8 cellular contexts compared by ENCODE assay signal in the genomic region with DNA sequence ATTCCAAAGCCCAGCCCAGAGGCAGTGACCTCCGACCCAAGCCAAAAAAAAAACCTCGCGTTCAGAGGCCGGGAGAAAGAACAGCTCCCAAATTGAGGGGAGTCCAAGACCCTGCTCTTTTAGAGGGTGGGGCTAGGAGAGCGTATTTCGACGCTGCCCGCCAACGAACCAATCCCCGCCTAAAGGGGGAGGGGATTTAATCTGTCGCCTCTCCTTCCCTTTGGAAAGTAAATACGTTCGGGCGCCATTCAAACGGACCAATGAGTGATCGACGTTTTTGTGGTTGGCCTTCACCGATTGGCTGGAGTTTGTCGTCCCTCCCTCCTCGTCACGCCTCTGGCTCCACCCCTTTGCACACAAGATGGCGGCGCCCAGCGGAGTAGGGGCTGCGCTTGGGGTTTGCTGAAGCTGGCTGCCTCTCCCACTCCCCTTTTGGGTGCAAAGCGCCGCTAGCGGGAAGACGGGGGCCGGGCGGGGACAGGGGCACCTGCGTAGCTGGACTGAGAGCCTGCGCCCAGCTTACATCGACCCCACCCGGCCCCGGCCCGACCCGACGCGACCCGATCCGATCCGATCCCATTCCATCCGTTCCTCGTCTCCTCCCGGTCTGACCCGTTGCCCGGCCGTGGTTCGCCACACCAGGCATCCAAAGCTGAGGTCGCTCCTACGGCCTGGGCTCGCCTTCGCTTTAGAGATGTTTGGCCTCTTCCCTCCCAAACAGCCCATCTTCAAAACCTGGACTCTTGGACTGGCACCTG. TPM values are rescaled to one million over a fixed set of nuclear protein-coding genes. Genes with fewer than 3 reads are reported as not detected.
DNase-seq lines count a peak whose midpoint lies in the region; ATAC-seq and TF ChIP-seq lines count a peak whose summit lies in the region.

A gene (plus strand): TSS at position 355 of the 758 bp plus-strand sequence. CDS start 596 bp downstream, outside the sequence.

- ATAC-seq in GM19438 (IDR thresholded peaks at IDR 0.05; ENCODE audit: low read depth, unreplicated experiment) (peak; percentile 97), HG03575 (IDR thresholded peaks at IDR 0.05; ENCODE audit: extremely low read depth, insufficient number of reproducible peaks, low FRiP score, unreplicated experiment) (peak; percentile 72), right lobe of liver (peak; percentile 91 to 93 (median 92))

- TF ChIP-seq POLR2A in right lobe of liver (IDR thresholded peaks at IDR 0.05): peak; percentile 73

- H3K36me3 ChIP-seq in duodenal mucosa (ENCODE audit: control insufficient read depth in 1 of 2, insufficient read depth in 2 of 2, low read length in 2 of 2) (peaks cover 0 to 4% of the 10 kb centered on the region in 2 donors), right lobe of liver (no peaks in the 10 kb centered on the region)

- H3K9me3 Mint-ChIP-seq in activated CD4-positive, alpha-beta memory T cell treated with anti-CD3 and anti-CD28 coated beads, Interleukin-2, amount 10 ng/mL, durations not matched to agents 7 days and 5 days: no peaks in the 10 kb centered on the region

- 0% methylated on average over 20 of the region's 54 CpGs for WGBS in right lobe of liver (ENCODE audit: insufficient coverage, low coverage, low lambda C conversion rate, missing lambda C conversion rate)

- DNase-seq in CD1c-positive myeloid dendritic cell (ENCODE audit: extremely low spot score) (peak; percentile 99), NCI-H82 treated with DMSO at 0.1 percent for 48 hours (lab: John Stamatoyannopoulos, UW; ENCODE audit: unreplicated experiment) (peak; percentile 91), right lobe of liver (peak; percentile 90 to 97 (median 94))
- peak; percentile 96 for DNase-seq in activated CD4-positive, alpha-beta memory T cell treated with anti-CD3 and anti-CD28 coated beads, Interleukin-2, amount 10 ng/mL, durations not matched to agents 7 days and 5 days
- DNase-seq in stimulated activated CD4-positive, alpha-beta T cell treated with anti-CD3 and anti-CD28 coated beads, Interleukin-4, amount 100 ng/mL, for 4 hours: peak; percentile 86 to 94

- CTCF ChIA-PET in activated CD4-positive, alpha-beta memory T cell treated with anti-CD3 and anti-CD28 coated beads, Interleukin-2, amount 10 ng/mL, durations not matched to agents 7 days and 5 days (lab: Charles Lee): interaction anchor here (1.1 to 2.2 kb wide), 4 partner anchors 11 to 47 kb away, joined by 4 to 14 read pairs (median 9); a partner anchor contains a TSS

- peaks cover 20% of the 10 kb centered on the region for H3K36me3 Mint-ChIP-seq in activated CD4-positive, alpha-beta memory T cell treated with anti-CD3 and anti-CD28 coated beads, Interleukin-2, amount 10 ng/mL, durations not matched to agents 7 days and 5 days (ENCODE audit: low read depth)

- peak within 1 kb of the TSS; percentile 100 for H3K4me3 Mint-ChIP-seq in activated CD4-positive, alpha-beta memory T cell treated with anti-CD3 and anti-CD28 coated beads, Interleukin-2, amount 10 ng/mL, durations not matched to agents 7 days and 5 days

- peaks cover 28 to 49% of the 10 kb centered on the region in 2 donors for H3K4me1 ChIP-seq in duodenal mucosa (ENCODE audit: control insufficient read depth in 1 of 2, insufficient read depth in 2 of 2, low read length in 2 of 2)
- H3K4me1 ChIP-seq in right lobe of liver: peaks cover 0 to 21% (median 7%) of the 10 kb centered on the region in 4 donors

- peaks cover 60% of the 10 kb centered on the region for H3K4me1 Mint-ChIP-seq in activated CD4-positive, alpha-beta memory T cell treated with anti-CD3 and anti-CD28 coated beads, Interleukin-2, amount 10 ng/mL, durations not matched to agents 7 days and 5 days

- no peaks in the 10 kb centered on the region for H3K9me3 ChIP-seq in duodenal mucosa (ENCODE audit: control insufficient read depth in 1 of 2, low read length in 2 of 2)
- H3K9me3 ChIP-seq in right lobe of liver: no peaks in the 10 kb centered on the region

- peaks cover 19% of the 10 kb centered on the region for H3K27me3 Mint-ChIP-seq in activated CD4-positive, alpha-beta memory T cell treated with anti-CD3 and anti-CD28 coated beads, Interleukin-2, amount 10 ng/mL, durations not matched to agents 7 days and 5 days

- peak within 1 kb of the TSS; percentile 95 to 98 for H3K4me3 ChIP-seq in duodenal mucosa (ENCODE audit: low read depth in 1 of 2, low read length in 2 of 2)
- peak within 1 kb of the TSS; percentile 65 to 87 (median 74) for H3K4me3 ChIP-seq in right lobe of liver

- TF ChIP-seq CTCF in right lobe of liver (IDR thresholded peaks at IDR 0.05): no peak

- POLR2A ChIA-PET in activated CD4-positive, alpha-beta memory T cell treated with anti-CD3 and anti-CD28 coated beads, Interleukin-2, amount 10 ng/mL, durations not matched to agents 7 days and 5 days (lab: Charles Lee): interaction anchor here (0.6 to 2.1 kb wide), 12 partner anchors 9 to 267 kb away, joined by 3 to 13 read pairs (median 4); a partner anchor contains a TSS

- intact Hi-C loops in right lobe of liver (cut with DNase I): no loop called here

- H3K27ac Mint-ChIP-seq in activated CD4-positive, alpha-beta memory T cell treated with anti-CD3 and anti-CD28 coated beads, Interleukin-2, amount 10 ng/mL, durations not matched to agents 7 days and 5 days: peak within 1 kb of the TSS; percentile 94

- peak within 1 kb of the TSS; percentile 81 to 91 for H3K9ac ChIP-seq in duodenal mucosa (ENCODE audit: low read depth in 1 of 2, low read length in 2 of 2)

- H3K27me3 ChIP-seq in duodenal mucosa (ENCODE audit: control insufficient read depth in 1 of 2, insufficient read depth in 2 of 2, low read length in 2 of 2) (peaks cover 3 to 4% of the 10 kb centered on the region in 2 donors), right lobe of liver (no peaks in the 10 kb centered on the region)

- H3K27ac ChIP-seq in duodenal mucosa (ENCODE audit: low read depth, low read length) (peak within 1 kb of the TSS; percentile 64), right lobe of liver (peak within 1 kb of the TSS; percentile 59 to 88 (median 74))

RNA-seq across cellular contexts. Expression of the gene that starts here (rescaled TPM):
- total RNA-seq in activated CD4-positive, alpha-beta memory T cell treated with anti-CD3 and anti-CD28 coated beads, Interleukin-2, amount 10 ng/mL, durations not matched to agents 7 days and 5 days: 10 to 100 TPM; 33.5 to 35.1 TPM
- 10 to 100 TPM; 12.9 to 18.1 (median 15.1) TPM for total RNA-seq in right lobe of liver

Comparison
In these comparisons a context has a peak if more than half of its experiments do, and no peak if none do; other contexts are left out.
1. Peak in every context shown above with its lines: DNase-seq, ATAC-seq, H3K4me3 ChIP-seq and H3K27ac ChIP-seq.